1 cellular context compared by ENCODE assay signal in genomic region chr4:76305971-76306881, GRCh38.
A peak's percentile ranks its signal among the peaks of the same experiment; 100 is the strongest.
TF ChIP-seq lines count a peak whose summit lies in the region.

Gene STBD1, plus strand, starts transcription at chr4:76306733. Its CDS starts 37 bp downstream, at chr4:76306770.

TF ChIP-seq in H1, 55 proteins besides CTCF, POLR2A, EP300 and RAD21 (continued from another document):
- TF ChIP-seq ASH2L (IDR thresholded peaks at IDR 0.05; ENCODE audit: low read length), result peak; percentile 92
- TF ChIP-seq CREB1 (IDR thresholded peaks at IDR 0.05), result peak; percentile 37
- TF ChIP-seq TAF7 (optimal IDR thresholded peaks at IDR 0.05; ENCODE audit: borderline replicate concordance, low read depth, low read length), result peak; percentile 12
- TF ChIP-seq HDAC6 (IDR thresholded peaks at IDR 0.05; ENCODE audit: low read depth, low read length), result no peak
- peak; percentile 55 for TF ChIP-seq EZH2 (IDR thresholded peaks at IDR 0.05; ENCODE audit: low read depth, low read length, severe bottlenecking)
TF ChIP-seq in H1: peak in this region for 11.
